Comparison of ENCODE assay signal across 28 cellular contexts in genomic region chr10:67851229-67851628, GRCh38. TPM values are rescaled to one million over a fixed set of nuclear protein-coding genes. Genes with fewer than 3 reads are reported as not detected.
DNase-seq lines count a peak whose midpoint lies in the region; ATAC-seq, FAIRE-seq and TF ChIP-seq lines count a peak whose summit lies in the region.
"Had no signal": no experiment of that assay in that cellular context is flagged by ENCODE, and none has a peak within 500 bp of the region (broad histone marks: within the 10 kb centered on the region; RNA-seq: fewer than 3 reads in every experiment).

No MANE protein-coding gene starts in this region.

- no peak for TF ChIP-seq POLR2A in K562 (conservative IDR thresholded peaks at IDR 0.05)

- no peak overlapping the region for H3K4me2 ChIP-seq in K562 (ENCODE audit: insufficient read depth, low read length)

- H3K27me3 ChIP-seq in K562 (ENCODE audit: control insufficient read depth in 2 of 2, insufficient read depth in 2 of 2, low read length in 2 of 2), result no peaks in the 10 kb centered on the region
- H3K27me3 ChIP-seq: ascending aorta, dorsolateral prefrontal cortex, left lung, neutrophil, SJSA1 had no signal

- no TSS peak for BruUV-seq in K562 (replicated peaks; lab: Mats Ljungman, UMichigan)

- intact Hi-C loops in K562 (cut with micrococcal nuclease), result no loop called here

- H3K4me3 Mint-ChIP-seq in T-helper 1 cell treated with Interleukin-12 subunit alpha and Interleukin-12 subunit beta and Interleukin-4 antibody, amounts not matched to agents 30 μg/mL and 1 μg/mL, for 36 hours, result peak overlapping the region; percentile 21
- H3K4me3 Mint-ChIP-seq in T-helper 17 cell (peak overlapping the region; percentile 28), nephron (peak overlapping the region; percentile 58 to 82 (median 77))
- H3K4me3 Mint-ChIP-seq: stimulated activated memory B cell treated with anti-CD40 and anti-IgM and Interleukin-4, amounts not matched to agents 10 μg/mL and 1 μg/mL and 100 μg/mL, for 72 hours had no signal

- peaks cover 5% of the 10 kb centered on the region for H3K36me3 Mint-ChIP-seq in T-helper 1 cell treated with Interleukin-12 subunit alpha and Interleukin-12 subunit beta and Interleukin-4 antibody, amounts not matched to agents 30 μg/mL and 1 μg/mL, for 36 hours (ENCODE audit: low read depth)
- H3K36me3 Mint-ChIP-seq in T-helper 17 cell (ENCODE audit: low read depth) (no peaks in the 10 kb centered on the region), nephron (ENCODE audit: low read depth) (no peaks in the 10 kb centered on the region)
- H3K36me3 Mint-ChIP-seq: stimulated activated memory B cell treated with anti-CD40 and anti-IgM and Interleukin-4, amounts not matched to agents 10 μg/mL and 1 μg/mL and 100 μg/mL, for 72 hours had no signal

- 66% methylated on average over 2 of the region's 2 CpGs for WGBS in K562 (ENCODE audit: insufficient coverage, low coverage, missing lambda C conversion rate)

- no peak for FAIRE-seq in K562 (lab: Jason Lieb, UNC)

- H3K4me3 ChIP-seq in K562, result no peak overlapping the region
- H3K4me3 ChIP-seq: ascending aorta, left lung, SJSA1, thoracic aorta had no signal

- H3K36me3 ChIP-seq in K562 (ENCODE audit: control insufficient read depth, insufficient read depth, low read length), result no peaks in the 10 kb centered on the region; the same call in 2 of the 3 replicates
- H3K36me3 ChIP-seq: ascending aorta, left lung, neutrophil, thoracic aorta had no signal

- no peak for TF ChIP-seq EP300 in K562 (IDR thresholded peaks at IDR 0.05; ENCODE audit: low read length)

- TF ChIP-seq CTCF in K562 (IDR thresholded peaks at IDR 0.05 in 2 of 3, conservative IDR thresholded peaks at IDR 0.05 in 1 of 3; ENCODE audit: insufficient read depth in 2 of 3, low read depth in 1 of 3, low read length in 3 of 3) (no peak), nephron (IDR thresholded peaks at IDR 0.05; ENCODE audit: unreplicated experiment in 3 of 3) (no peak), GM13976 (IDR thresholded peaks at IDR 0.05; ENCODE audit: borderline replicate concordance, control extremely low read depth, extremely low read depth, insufficient read depth, missing control alignments) (no peak), GM13977 (IDR thresholded peaks at IDR 0.05; ENCODE audit: extremely low read depth, insufficient read depth, missing control alignments) (no peak)

- H2AFZ ChIP-seq in K562 (ENCODE audit: low read depth, low read length), result no peak overlapping the region

- H4K20me1 ChIP-seq in K562 (replicated peaks; ENCODE audit: control insufficient read depth, insufficient read depth, low read length), result no peaks in the 10 kb centered on the region

- H3K9me3 ChIP-seq in T-helper 17 cell (ENCODE audit: control insufficient read depth, low read length, poor library complexity, severe bottlenecking), result no peaks in the 10 kb centered on the region
- H3K9me3 ChIP-seq in K562 (replicated peaks; ENCODE audit: control insufficient read depth, insufficient read depth, low read depth, low read length), result no peaks in the 10 kb centered on the region
- H3K9me3 ChIP-seq: ascending aorta, left lung, neutrophil, SJSA1, thoracic aorta had no signal

- POLR2A ChIA-PET in K562 (lab: Yijun Ruan, JAX), result interaction anchor here (0.5 to 1.5 kb wide), 3 partner anchors 13 to 1212 kb away, joined by 3 to 4 read pairs (median 4); partner anchors contain the start of genes DNAJC12 and PBLD

- H3K79me2 ChIP-seq in K562 (ENCODE audit: control insufficient read depth, insufficient read depth, low read length), result peaks cover 7% of the 10 kb centered on the region; the same call in 2 of the 3 replicates

- no peak for TF ChIP-seq RAD21 in K562 (CRISPR knock-in tag; conservative IDR thresholded peaks at IDR 0.05 in 1 of 2, IDR thresholded peaks at IDR 0.05 in 1 of 2)

- no peak overlapping the region for H3K27ac ChIP-seq in K562 (ENCODE audit: extremely low read depth, low read depth, low read length)
- H3K27ac ChIP-seq: 22Rv1, left lung, neutrophil, SJSA1 had no signal

- H3K4me1 ChIP-seq in K562 (replicated peaks in 1 of 2; ENCODE audit: control insufficient read depth in 2 of 2, insufficient read depth in 2 of 2, low read length in 2 of 2), result peaks cover 7 to 8% of the 10 kb centered on the region in 2 experiments; a peak in 4 of 5 replicates

- H3K9me1 ChIP-seq in K562 (ENCODE audit: control insufficient read depth, insufficient read depth, low read length), result no peaks in the 10 kb centered on the region

- no peak overlapping the region for H3K9ac ChIP-seq in K562 (ENCODE audit: insufficient read depth in 1 of 2, low read depth in 2 of 2, low read length in 2 of 2)

- in situ Hi-C loops in K562 (cut with MboI) (loop anchor here (10.0 kb wide), 1 partner anchor 454 kb away; no protein-coding TSS in a partner anchor), GM13976 (cut with MboI; ENCODE audit: low sequenced_read_pairs, unreplicated experiment) (loop anchor here (5.0 to 25.0 kb wide), 2 partner anchors 311 to 461 kb away; no protein-coding TSS in a partner anchor), GM13977 (cut with MboI; ENCODE audit: low pct_unique_long_range_greater_than_20kb, low sequenced_read_pairs, unreplicated experiment) (loop anchor here (10.0 to 25.0 kb wide), 2 partner anchors 304 to 461 kb away; no protein-coding TSS in a partner anchor)

- DNase-seq in T-helper 1 cell (no peak), T-helper 17 cell (no peak), K562 (ENCODE audit: extremely low read depth in 1 of 4, low spot score in 3 of 4) (no peak), GM13976 (ENCODE audit: low spot score) (no peak), GM13977 (ENCODE audit: low spot score) (no peak), cerebellum (ENCODE audit: low spot score) (no peak)
- DNase-seq: activated CD8-positive, alpha-beta memory T cell treated with anti-CD3 and anti-CD28 coated beads, Interleukin-2, amount 10 ng/mL, durations not matched to agents 7 days and 5 days; activated effector memory CD4-positive, alpha-beta T cell treated with Interleukin-2 at 50 U/mL for 16 hours; central memory CD4-positive, alpha-beta T cell; DMS53; dorsolateral prefrontal cortex; GF-D8; KG1; left lung; NCI-H146; NCI-H2171; NCI-H526; stimulated activated CD4-positive, alpha-beta T cell treated with anti-CD3 and anti-CD28 coated beads, Interleukin-1b, Interleukin-23, amount 100 ng/mL, for 48 hours; T-helper 9 cell had no signal

- H3K27me3 Mint-ChIP-seq in T-helper 1 cell treated with Interleukin-12 subunit alpha and Interleukin-12 subunit beta and Interleukin-4 antibody, amounts not matched to agents 30 μg/mL and 1 μg/mL, for 36 hours (ENCODE audit: low read depth), result no peaks in the 10 kb centered on the region
- no peaks in the 10 kb centered on the region for H3K27me3 Mint-ChIP-seq in T-helper 17 cell
- no peaks in the 10 kb centered on the region for H3K27me3 Mint-ChIP-seq in nephron (ENCODE audit: low read depth)
- H3K27me3 Mint-ChIP-seq: activated CD8-positive, alpha-beta memory T cell treated with anti-CD3 and anti-CD28 coated beads, Interleukin-2, amount 10 ng/mL, durations not matched to agents 7 days and 5 days; stimulated activated memory B cell treated with anti-CD40 and anti-IgM and Interleukin-4, amounts not matched to agents 10 μg/mL and 1 μg/mL and 100 μg/mL, for 72 hours had no signal

- H3K9me3 Mint-ChIP-seq in T-helper 1 cell treated with Interleukin-12 subunit alpha and Interleukin-12 subunit beta and Interleukin-4 antibody, amounts not matched to agents 30 μg/mL and 1 μg/mL, for 36 hours, result no peaks in the 10 kb centered on the region
- no peaks in the 10 kb centered on the region for H3K9me3 Mint-ChIP-seq in nephron
- H3K9me3 Mint-ChIP-seq: stimulated activated memory B cell treated with anti-CD40 and anti-IgM and Interleukin-4, amounts not matched to agents 10 μg/mL and 1 μg/mL and 100 μg/mL, for 72 hours had no signal

- peaks cover 21% of the 10 kb centered on the region for H3K4me1 Mint-ChIP-seq in T-helper 1 cell treated with Interleukin-12 subunit alpha and Interleukin-12 subunit beta and Interleukin-4 antibody, amounts not matched to agents 30 μg/mL and 1 μg/mL, for 36 hours (ENCODE audit: low read depth)
- peaks cover 7% of the 10 kb centered on the region for H3K4me1 Mint-ChIP-seq in T-helper 17 cell
- H3K4me1 Mint-ChIP-seq in nephron, result peaks cover 6% of the 10 kb centered on the region

- ATAC-seq in T-helper 17 cell, result no peak
- no peak for ATAC-seq in K562
- ATAC-seq: activated CD8-positive, alpha-beta memory T cell treated with anti-CD3 and anti-CD28 coated beads, Interleukin-2, amount 10 ng/mL, durations not matched to agents 7 days and 5 days; HCT116; left lung; stimulated activated memory B cell treated with anti-CD40 and anti-IgM and Interleukin-4, amounts not matched to agents 10 μg/mL and 1 μg/mL and 100 μg/mL, for 72 hours had no signal

- H3K27ac Mint-ChIP-seq in T-helper 1 cell treated with Interleukin-12 subunit alpha and Interleukin-12 subunit beta and Interleukin-4 antibody, amounts not matched to agents 30 μg/mL and 1 μg/mL, for 36 hours, result no peak overlapping the region
- H3K27ac Mint-ChIP-seq in T-helper 17 cell (peak overlapping the region; percentile 96), nephron (peak overlapping the region; percentile 34 to 85 (median 43))
- H3K27ac Mint-ChIP-seq: stimulated activated memory B cell treated with anti-CD40 and anti-IgM and Interleukin-4, amounts not matched to agents 10 μg/mL and 1 μg/mL and 100 μg/mL, for 72 hours had no signal

- CTCF ChIA-PET in K562 (lab: Yijun Ruan, JAX; ENCODE audit: low intra/inter-chr PET ratio), result no interaction called here

RNA-seq across cellular contexts. Expression of gene DNAJC12, which starts 13.2 kb away (rescaled TPM):
- total RNA-seq in T-helper 17 cell (not detected), K562 (2014; rRNA removed) (41.6 and 46.5 TPM in 2 replicates), K562 (2014; rRNA removed; fragmentation: Illumina TruSeq; extraction: Trizol) (68.5 and 79.7 TPM in 2 replicates), K562 (2015; rRNA removed; fragmentation: Illumina TruSeq; extraction: Trizol) (32.3 and 34.4 TPM in 2 replicates), K562 (2021) (37.0 and 42.4 TPM in 2 replicates), cerebellum (12.3 TPM)
- total RNA-seq in K562 (2011; cell fraction: chromatin; rRNA removed; ENCODE audit: low replicate concordance), result 1.6 and 6.8 TPM in 2 replicates
- total RNA-seq in K562 (2011; cell fraction: nucleolus; rRNA removed), result 1.7 and 2.5 TPM in 2 replicates
- total RNA-seq in K562 (2011; cell fraction: nucleoplasm; rRNA removed), result 2.4 and 4.7 TPM in 2 replicates
- polyA plus RNA-seq in K562 (2011; rRNA removed) (7.4 and 7.7 TPM in 2 replicates), K562 (2014; fragmentation: Illumina TruSeq; extraction: Trizol) (88.4 and 90.9 TPM in 2 replicates), K562 (2014; fragmentation: Nextera tagmentation; extraction: Ambion mirVana) (10 to 100 TPM; 92.2 to 95.9 TPM), K562 (2014; rRNA removed) (54.4 and 74.3 TPM in 2 replicates)
- 1.1 and 3.8 TPM in 2 replicates for polyA plus RNA-seq in K562 (2011; cell fraction: cytosol; rRNA removed)
- polyA plus RNA-seq in K562 (2011; cell fraction: nucleus; rRNA removed), result 0.51 and 1.2 TPM in 2 replicates
- polyA plus RNA-seq in K562 (2012), result 30.3 and 94.1 TPM in 2 replicates
- polyA minus RNA-seq in K562 (2011; rRNA and poly(A)+ RNA removed), result 1.9 and 3.2 TPM in 2 replicates
- polyA minus RNA-seq in K562 (2011; cell fraction: cytosol; rRNA and poly(A)+ RNA removed), result 1.7 and 2.1 TPM in 2 replicates
- 0.40 and 1.1 TPM in 2 replicates for polyA minus RNA-seq in K562 (2011; cell fraction: nucleus; rRNA and poly(A)+ RNA removed)

RNA-seq across cellular contexts. Expression of gene SIRT1, which starts 33.2 kb away (rescaled TPM):
- total RNA-seq in T-helper 17 cell (10 to 100 TPM; 48.4 to 56.4 TPM), K562 (2014; rRNA removed) (13.2 and 13.6 TPM in 2 replicates), K562 (2014; rRNA removed; fragmentation: Illumina TruSeq; extraction: Trizol) (21.6 and 23.2 TPM in 2 replicates), K562 (2015; rRNA removed; fragmentation: Illumina TruSeq; extraction: Trizol) (18.6 and 19.9 TPM in 2 replicates), K562 (2021) (20.9 and 25.8 TPM in 2 replicates), cerebellum (25.8 TPM)
- total RNA-seq in K562 (2011; cell fraction: chromatin; rRNA removed; ENCODE audit: low replicate concordance), result 9.5 and 26.7 TPM in 2 replicates
- total RNA-seq in K562 (2011; cell fraction: nucleolus; rRNA removed), result 5.5 and 7.5 TPM in 2 replicates
- 10.4 and 18.1 TPM in 2 replicates for total RNA-seq in K562 (2011; cell fraction: nucleoplasm; rRNA removed)
- polyA plus RNA-seq in K562 (2011; rRNA removed) (13.5 and 17.2 TPM in 2 replicates), K562 (2014; fragmentation: Illumina TruSeq; extraction: Trizol) (22.3 and 25.8 TPM in 2 replicates), K562 (2014; fragmentation: Nextera tagmentation; extraction: Ambion mirVana) (1 to 10 TPM; 7.8 to 8.8 TPM), K562 (2014; rRNA removed) (18.2 and 19.1 TPM in 2 replicates)
- 2.7 and 6.2 TPM in 2 replicates for polyA plus RNA-seq in K562 (2011; cell fraction: cytosol; rRNA removed)
- polyA plus RNA-seq in K562 (2011; cell fraction: nucleus; rRNA removed), result 4.8 and 5.7 TPM in 2 replicates
- 14.0 and 15.7 TPM in 2 replicates for polyA plus RNA-seq in K562 (2012)
- 14.2 and 15.7 TPM in 2 replicates for polyA minus RNA-seq in K562 (2011; rRNA and poly(A)+ RNA removed)
- 6.1 and 7.1 TPM in 2 replicates for polyA minus RNA-seq in K562 (2011; cell fraction: cytosol; rRNA and poly(A)+ RNA removed)
- polyA minus RNA-seq in K562 (2011; cell fraction: nucleus; rRNA and poly(A)+ RNA removed), result 3.9 and 7.0 TPM in 2 replicates

Comparison
In these comparisons a context has a peak if more than half of its experiments do, and no peak if none do; other contexts are left out.
1. H3K4me3 Mint-ChIP-seq: peak in every context shown above with its lines; median percentile 77 in nephron; 28 in T-helper 17 cell; 21 in T-helper 1 cell treated with Interleukin-12 subunit alpha and Interleukin-12 subunit beta and Interleukin-4 antibody, amounts not matched to agents 30 μg/mL and 1 μg/mL, for 36 hours.